In genomic region chr5:37638897-37639296, GRCh38 we compare ENCODE assay signal across 23 cellular contexts.
"Had no signal": no experiment of that assay in that cellular context is flagged by ENCODE, and none has a peak within 500 bp of the region (broad histone marks: within the 10 kb centered on the region; RNA-seq: fewer than 3 reads in every experiment).

No MANE protein-coding gene starts in this region.

- H3K36me3 Mint-ChIP-seq: stimulated activated effector memory CD8-positive, alpha-beta T cell treated with anti-CD3 and anti-CD28 coated beads, Interleukin-12 subunit alpha, Interleukin-12 subunit beta, amount 100 ng/mL, for 72 hours; WTC11 had no signal

- H3K4me3 Mint-ChIP-seq: activated CD4-positive, alpha-beta T cell treated with anti-CD3 and anti-CD28 coated beads for 36 hours; activated naive CD8-positive, alpha-beta T cell; activated T-helper 1 cell treated with anti-CD3 and anti-CD28 coated beads, Interleukin-12 subunit alpha, Interleukin-12 subunit beta, Interleukin-2, Interleukin-4 antibody, amounts not matched to agents 30 ng/mL and 10 ng/mL and 1 ng/mL, durations not matched to agents 14 hours and 24 hours and 36 hours; mesothelial cell of epicardium; natural killer cell treated with Interleukin-12 subunit alpha and Interleukin-12 subunit beta and Interleukin-15 and Interleukin-18, amount 100 ng/mL, for 72 hours; stimulated activated effector memory CD8-positive, alpha-beta T cell treated with anti-CD3 and anti-CD28 coated beads, Interleukin-12 subunit alpha, Interleukin-12 subunit beta, amount 100 ng/mL, for 72 hours; WTC11 had no signal

- H3K9me3 Mint-ChIP-seq: activated T-helper 1 cell treated with anti-CD3 and anti-CD28 coated beads, Interleukin-12 subunit alpha, Interleukin-12 subunit beta, Interleukin-2, Interleukin-4 antibody, amounts not matched to agents 30 ng/mL and 10 ng/mL and 1 ng/mL, durations not matched to agents 14 hours and 24 hours and 36 hours; natural killer cell treated with Interleukin-12 subunit alpha and Interleukin-12 subunit beta and Interleukin-15 and Interleukin-18, amount 100 ng/mL, for 72 hours; WTC11 had no signal

- H3K27ac Mint-ChIP-seq: activated CD4-positive, alpha-beta T cell treated with anti-CD3 and anti-CD28 coated beads for 36 hours; activated naive CD8-positive, alpha-beta T cell; activated T-helper 1 cell treated with anti-CD3 and anti-CD28 coated beads, Interleukin-12 subunit alpha, Interleukin-12 subunit beta, Interleukin-2, Interleukin-4 antibody, amounts not matched to agents 30 ng/mL and 10 ng/mL and 1 ng/mL, durations not matched to agents 14 hours and 24 hours and 36 hours; natural killer cell treated with Interleukin-12 subunit alpha and Interleukin-12 subunit beta and Interleukin-15 and Interleukin-18, amount 100 ng/mL, for 72 hours; stimulated activated effector memory CD8-positive, alpha-beta T cell treated with anti-CD3 and anti-CD28 coated beads, Interleukin-12 subunit alpha, Interleukin-12 subunit beta, amount 100 ng/mL, for 72 hours; WTC11 had no signal

- ATAC-seq: activated CD4-positive, alpha-beta T cell treated with anti-CD3 and anti-CD28 coated beads for 36 hours; body of pancreas; left lobe of liver; natural killer cell treated with Interleukin-12 subunit alpha and Interleukin-12 subunit beta and Interleukin-15 and Interleukin-18, amount 100 ng/mL, for 72 hours; sciatic nerve; stimulated activated effector memory CD8-positive, alpha-beta T cell treated with anti-CD3 and anti-CD28 coated beads, Interleukin-12 subunit alpha, Interleukin-12 subunit beta, amount 100 ng/mL, for 72 hours; WTC11 had no signal

- DNase-seq: activated CD4-positive, alpha-beta T cell treated with anti-CD3 and anti-CD28 coated beads for 36 hours; activated CD4-positive, alpha-beta T cell treated with anti-CD3 and anti-CD28 coated beads, Interleukin-2, amount 50 U/mL, for 48 hours; activated T-cell treated with anti-CD3 and anti-CD28 coated beads for 4 hours; amniotic stem cell; body of pancreas; dorsolateral prefrontal cortex; head of caudate nucleus; kidney; stimulated activated CD4-positive, alpha-beta T cell treated with anti-CD3 and anti-CD28 coated beads, Interleukin-4, amount 100 ng/mL, for 24 hours; stomach; T-helper 2 cell had no signal

- H3K9me3 ChIP-seq: body of pancreas, neutrophil, stomach had no signal

- H3K27ac ChIP-seq: body of pancreas, dorsolateral prefrontal cortex, neutrophil, stomach had no signal

- H3K4me1 Mint-ChIP-seq: activated CD4-positive, alpha-beta T cell treated with anti-CD3 and anti-CD28 coated beads for 36 hours; stimulated activated effector memory CD8-positive, alpha-beta T cell treated with anti-CD3 and anti-CD28 coated beads, Interleukin-12 subunit alpha, Interleukin-12 subunit beta, amount 100 ng/mL, for 72 hours had no signal

- H3K4me1 ChIP-seq: body of pancreas, stomach had no signal

- H3K27me3 ChIP-seq: body of pancreas, dorsolateral prefrontal cortex, neutrophil, stomach had no signal

- H3K36me3 ChIP-seq: neutrophil, stomach had no signal

- FAIRE-seq: colon, frontal cortex, kidney had no signal

- H3K27me3 Mint-ChIP-seq: activated CD4-positive, alpha-beta T cell treated with anti-CD3 and anti-CD28 coated beads for 36 hours; activated naive CD8-positive, alpha-beta T cell; natural killer cell treated with Interleukin-12 subunit alpha and Interleukin-12 subunit beta and Interleukin-15 and Interleukin-18, amount 100 ng/mL, for 72 hours had no signal

- H3K4me3 ChIP-seq: body of pancreas, dorsolateral prefrontal cortex, lung, stomach had no signal
